Comparison of ENCODE assay signal across 8 cellular contexts in the genomic region with DNA sequence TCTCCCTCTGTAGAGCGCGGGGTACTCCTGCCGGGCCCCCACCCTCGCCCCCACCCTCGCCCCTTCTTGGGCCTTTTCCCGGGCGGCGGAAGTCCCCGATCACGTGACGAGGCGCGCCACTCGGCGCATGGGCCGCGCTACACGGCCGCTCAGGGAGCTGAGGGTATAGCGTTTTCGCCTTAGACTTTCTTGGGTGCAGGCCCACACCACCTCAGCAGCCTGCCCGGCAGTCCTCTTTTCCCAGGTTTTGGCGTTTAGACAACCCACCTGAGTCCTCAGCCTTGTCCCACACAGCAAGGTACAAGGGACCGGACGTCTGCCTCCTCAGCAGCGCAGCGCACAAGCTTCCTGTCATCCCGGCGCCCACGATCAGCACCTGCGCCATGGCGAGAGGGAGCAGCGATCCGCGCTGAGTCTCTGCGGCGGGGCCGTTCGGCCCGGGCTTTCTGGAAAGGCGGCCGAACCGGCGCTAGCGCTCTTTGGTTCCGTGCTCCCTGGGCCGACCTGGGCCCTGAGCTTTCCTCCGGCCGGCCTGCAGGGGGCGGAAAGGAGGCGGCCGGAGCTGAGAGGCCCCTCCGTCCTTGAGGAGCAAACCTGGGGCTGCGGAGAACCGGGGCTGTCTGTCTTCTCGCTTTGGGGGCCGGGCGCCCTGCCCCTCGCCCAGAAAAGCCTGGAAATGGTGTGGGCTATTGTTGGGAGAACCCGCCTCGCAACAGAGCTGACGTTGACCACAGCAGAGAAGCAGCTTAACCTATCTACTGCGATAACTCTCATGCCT. TPM values are rescaled to one million over a fixed set of nuclear protein-coding genes. Genes with fewer than 3 reads are reported as not detected.
DNase-seq lines count a peak whose midpoint lies in the region; ATAC-seq and TF ChIP-seq lines count a peak whose summit lies in the region.

RNLS (minus strand) TSS at position 513 of the 778 bp plus-strand sequence.

- no peak for TF ChIP-seq POLR2A in NB4 (IDR thresholded peaks at IDR 0.05; ENCODE audit: extremely low read depth, insufficient read length)

- peak; percentile 83 for DNase-seq in G401 (ENCODE audit: low spot score)
- DNase-seq in GM23248, result peak; percentile 73
- DNase-seq in NB4 (ENCODE audit: low read depth), result peak; percentile 83
- DNase-seq in activated CD4-positive, alpha-beta T cell treated with anti-CD3 and anti-CD28 coated beads, Interleukin-2, amount 50 U/mL, for 24 hours (ENCODE audit: low read depth in 1 of 2, low spot score in 1 of 2), result peak; percentile 45 to 48
- peak; percentile 15 for DNase-seq in cortex of kidney (lab: John Stamatoyannopoulos, UW)
- DNase-seq in left lobe of liver (ENCODE audit: low spot score), result peak; percentile 81
- DNase-seq in stimulated activated CD4-positive, alpha-beta T cell treated with anti-CD3 and anti-CD28 coated beads, Interleukin-1b, Interleukin-23, amount 100 ng/mL, for 4 hours (ENCODE audit: low read depth in 2 of 2), result peak; percentile 45 to 64
- no peak for DNase-seq in HCEC 1CT

- H2AFZ ChIP-seq in GM23248, result peak within 1 kb of the TSS; percentile 97

- H3K9me2 ChIP-seq in GM23248 (ENCODE audit: insufficient read depth), result no peaks in the 10 kb centered on the region

- H4K20me1 ChIP-seq in GM23248 (ENCODE audit: insufficient read depth), result no peaks in the 10 kb centered on the region

- H3K4me2 ChIP-seq in GM23248 (ENCODE audit: unreplicated experiment), result peak within 1 kb of the TSS; percentile 92

- no peaks in the 10 kb centered on the region for H3K27me3 ChIP-seq in GM23248 (replicated peaks; ENCODE audit: insufficient read depth)

- H3K4me1 ChIP-seq in GM23248 (ENCODE audit: insufficient read depth), result no peaks in the 10 kb centered on the region

- 4 to 5% methylated on average over 61 to 63 of the region's 63 CpGs for WGBS in GM23248 (ENCODE audit: low coverage in 1 of 2, low lambda C conversion rate in 2 of 2, missing lambda C conversion rate in 2 of 2), 2 experiments

- TF ChIP-seq CTCF in NB4 (IDR thresholded peaks at IDR 0.05; ENCODE audit: low read depth, low read length), result peak; percentile 64

- H3K79me2 ChIP-seq in GM23248 (ENCODE audit: insufficient read depth), result no peaks in the 10 kb centered on the region

- H3K27ac ChIP-seq in GM23248, result peak within 1 kb of the TSS; percentile 65

- peak; percentile 96 for ATAC-seq in left lobe of liver

- peak within 1 kb of the TSS; percentile 86 for H3K9ac ChIP-seq in GM23248

- no peaks in the 10 kb centered on the region for H3K9me3 ChIP-seq in GM23248 (ENCODE audit: low read depth)

- H3F3A ChIP-seq in GM23248 (ENCODE audit: insufficient read depth), result peaks cover 6% of the 10 kb centered on the region; the same call in 1 of the 2 replicates

- no peaks in the 10 kb centered on the region for H3K36me3 ChIP-seq in GM23248 (ENCODE audit: low read depth)

- H3K4me3 ChIP-seq in GM23248, result peak within 1 kb of the TSS; percentile 81
- H3K4me3 ChIP-seq in NB4 (ENCODE audit: low read depth, low read length), result peak within 1 kb of the TSS; percentile 68

- in situ Hi-C loops in G401 (cut with HindIII; ENCODE audit: low sequenced_read_pairs) (no loop called here), GM23248 (cut with MboI) (no loop called here)

RNA-seq across cellular contexts. Expression of gene RNLS, which starts in this region (rescaled TPM):
- total RNA-seq in G401 (2014; rRNA removed; shearing (Covaris generic)), result 1.8 and 2.0 TPM in 2 replicates
- 15.3 and 23.1 TPM in 2 replicates for total RNA-seq in GM23248 (2014; rRNA removed; shearing (Covaris generic))
- 9.3 and 11.5 TPM in 2 replicates for polyA plus RNA-seq in GM23248 (2016; fragmentation: Nextera tagmentation; extraction: Ambion mirVana)
- total RNA-seq in left lobe of liver, result 10.1 TPM
